23 cellular contexts compared by ENCODE assay signal in genomic region chr6:154961141-154961540, GRCh38.
"Had no signal": no experiment of that assay in that cellular context is flagged by ENCODE, and none has a peak within 500 bp of the region (broad histone marks: within the 10 kb centered on the region; RNA-seq: fewer than 3 reads in every experiment).

No MANE protein-coding gene starts in this region.

- FAIRE-seq: astrocyte, pancreas had no signal

- H3K9me3 ChIP-seq: heart left ventricle, left lung, lower lobe of right lung, pancreas, psoas muscle, stomach, suprapubic skin, tibial artery had no signal

- H3K27me3 ChIP-seq: foreskin keratinocyte, heart left ventricle, left lung, pancreas, stomach, suprapubic skin, tibial artery had no signal

- ATAC-seq: esophagus mucosa; foreskin keratinocyte; left lung; lower lobe of right lung; stimulated activated naive B cell treated with anti-CD40 and anti-IgM and Interleukin-4, amounts not matched to agents 10 μg/mL and 1 μg/mL and 100 μg/mL, for 72 hours had no signal

- H3K4me3 ChIP-seq: heart left ventricle, left lung, lower lobe of right lung, pancreas, psoas muscle, stomach, suprapubic skin, tibial artery had no signal

- H3K27ac ChIP-seq: foreskin keratinocyte, heart left ventricle, left lung, lower lobe of right lung, pancreas, psoas muscle, stomach, suprapubic skin, tibial artery had no signal

- H3K36me3 ChIP-seq: lower lobe of right lung, pancreas, suprapubic skin had no signal

- DNase-seq: activated CD4-positive, alpha-beta T cell treated with anti-CD3 and anti-CD28 coated beads for 4 hours; activated CD4-positive, alpha-beta T cell treated with anti-CD3 and anti-CD28 coated beads, Interleukin-2, amount 50 U/mL, for 48 hours; activated CD8-positive, alpha-beta memory T cell treated with anti-CD3 and anti-CD28 coated beads for 24 hours; activated effector memory CD4-positive, alpha-beta T cell treated with anti-CD3 and anti-CD28 coated beads, Interleukin-2, amount 50 U/mL, for 16 hours; activated naive CD4-positive, alpha-beta T cell treated with anti-CD3 and anti-CD28 coated beads, Interleukin-2, amount 50 U/mL, for 16 hours; amniotic stem cell; caudate nucleus; endodermal cell; foreskin keratinocyte; heart left ventricle; left lung; lower lobe of right lung; mesenchymal stem cell; pancreas; psoas muscle; stimulated activated CD4-positive, alpha-beta T cell treated with anti-CD3 and anti-CD28 coated beads, Interleukin-15, amount 100 ng/mL, for 24 hours; stimulated activated CD4-positive, alpha-beta T cell treated with anti-CD3 and anti-CD28 coated beads, Interleukin-2, amount 100 ng/mL, for 24 hours; stimulated activated naive B cell treated with anti-CD40 and anti-IgM and Interleukin-4, amounts not matched to agents 10 μg/mL and 1 μg/mL and 100 μg/mL, for 72 hours; stomach had no signal

- H3K4me1 ChIP-seq: foreskin keratinocyte, left lung, lower lobe of right lung, pancreas, psoas muscle, suprapubic skin had no signal
